ENCODE assay signal across 1 cellular context in genomic region chr11:68030318-68031135, GRCh38.
TF ChIP-seq lines count a peak whose summit lies in the region.

Gene NDUFS8, plus strand, starts transcription at chr11:68030681. Its CDS starts 1,471 bp downstream, at chr11:68032152.

TF ChIP-seq in HepG2, 621 proteins besides CTCF, POLR2A, EP300 and RAD21 (continued from another document and continues in another):
- TF ChIP-seq MXD3 (CRISPR knock-in tag; IDR thresholded peaks at IDR 0.05), result peak; percentile 49; the same call in 1 of the 2 replicates
- TF ChIP-seq ZNF598 (CRISPR knock-in tag; IDR thresholded peaks at IDR 0.05; ENCODE audit: borderline replicate concordance), result 0 out of 2 replicates have a peak, but pooled peaks have one; percentile 48
- no peak for TF ChIP-seq RFXAP (CRISPR knock-in tag; IDR thresholded peaks at IDR 0.05; ENCODE audit: borderline replicate concordance)
- TF ChIP-seq ZBTB3 (CRISPR knock-in tag; IDR thresholded peaks at IDR 0.05; ENCODE audit: borderline replicate concordance, low read depth), result no peak
- TF ChIP-seq ZNF12 (CRISPR knock-in tag; IDR thresholded peaks at IDR 0.05), result 0 out of 2 replicates have a peak, but pooled peaks have one; percentile 30
- no peak for TF ChIP-seq ATRX (CRISPR knock-in tag; IDR thresholded peaks at IDR 0.05; ENCODE audit: borderline replicate concordance)
- no peak for TF ChIP-seq ZBTB44 (CRISPR knock-in tag; IDR thresholded peaks at IDR 0.05)
- TF ChIP-seq ZNF746 (CRISPR knock-in tag; IDR thresholded peaks at IDR 0.05), result no peak
- TF ChIP-seq ZBTB38 (CRISPR knock-in tag; IDR thresholded peaks at IDR 0.05), result peak; percentile 12; the same call in 1 of the 2 replicates
- peak; percentile 58; the same call in 1 of the 2 replicates for TF ChIP-seq ZBTB26 (CRISPR knock-in tag; IDR thresholded peaks at IDR 0.05; ENCODE audit: borderline replicate concordance)
- TF ChIP-seq ZSCAN22 (CRISPR knock-in tag; IDR thresholded peaks at IDR 0.05), result peak; percentile 92
- TF ChIP-seq ZSCAN29 (CRISPR knock-in tag; conservative IDR thresholded peaks at IDR 0.05), result no peak
- no peak for TF ChIP-seq IRX3 (CRISPR knock-in tag; IDR thresholded peaks at IDR 0.05; ENCODE audit: borderline replicate concordance, low read depth)
- peak; percentile 16; the same call in 1 of the 2 replicates for TF ChIP-seq HES4 (CRISPR knock-in tag; IDR thresholded peaks at IDR 0.05; ENCODE audit: borderline replicate concordance)
- no peak for TF ChIP-seq ATF7 (IDR thresholded peaks at IDR 0.05)
- no peak for TF ChIP-seq ATF7 (CRISPR knock-in tag; IDR thresholded peaks at IDR 0.05)
- TF ChIP-seq ZNF839 (CRISPR knock-in tag; IDR thresholded peaks at IDR 0.05; ENCODE audit: borderline replicate concordance), result no peak
- no peak for TF ChIP-seq DZIP1 (CRISPR knock-in tag; IDR thresholded peaks at IDR 0.05)
- TF ChIP-seq ZNF343 (CRISPR knock-in tag; IDR thresholded peaks at IDR 0.05), result 0 out of 2 replicates have a peak, but pooled peaks have one; percentile 61
- no peak for TF ChIP-seq GPBP1L1 (CRISPR knock-in tag; IDR thresholded peaks at IDR 0.05)
- TF ChIP-seq NKX3-1 (CRISPR knock-in tag; IDR thresholded peaks at IDR 0.05), result no peak
- TF ChIP-seq ZNF703 (CRISPR knock-in tag; IDR thresholded peaks at IDR 0.05; ENCODE audit: borderline replicate concordance), result no peak
- TF ChIP-seq RBM22 (optimal IDR thresholded peaks at IDR 0.05; ENCODE audit: low read length), result no peak
- TF ChIP-seq RBM39 (IDR thresholded peaks at IDR 0.05; ENCODE audit: low read depth, low read length, poor library complexity, severe bottlenecking), result peak; percentile 75
- no peak for TF ChIP-seq ZNF549 (CRISPR knock-in tag; IDR thresholded peaks at IDR 0.05)
- TF ChIP-seq CSRNP2 (CRISPR knock-in tag; conservative IDR thresholded peaks at IDR 0.05; ENCODE audit: low read depth), result no peak
- TF ChIP-seq ZNF34 (CRISPR knock-in tag; IDR thresholded peaks at IDR 0.05; ENCODE audit: borderline replicate concordance), result no peak
- no peak for TF ChIP-seq EZH2 (conservative IDR thresholded peaks at IDR 0.05; ENCODE audit: low read depth, low read length)
- TF ChIP-seq SYNCRIP (IDR thresholded peaks at IDR 0.05; ENCODE audit: insufficient read depth, low read depth, low read length), result no peak
- TF ChIP-seq SATB2 (CRISPR knock-in tag; IDR thresholded peaks at IDR 0.05), result no peak
- TF ChIP-seq ZBTB33 (CRISPR knock-in tag; IDR thresholded peaks at IDR 0.05), result peak; percentile 5; the same call in 1 of the 2 replicates
- peak; percentile 31; the same call in 1 of the 2 replicates for TF ChIP-seq POGZ (CRISPR knock-in tag; IDR thresholded peaks at IDR 0.05)
- no peak for TF ChIP-seq CCDC6 (CRISPR knock-in tag; IDR thresholded peaks at IDR 0.05)
- no peak for TF ChIP-seq E2F5 (CRISPR knock-in tag; conservative IDR thresholded peaks at IDR 0.05)
- TF ChIP-seq TCF12 (IDR thresholded peaks at IDR 0.05), result no peak
- no peak for TF ChIP-seq TCF12 (CRISPR knock-in tag; IDR thresholded peaks at IDR 0.05)
- TF ChIP-seq YEATS4 (CRISPR knock-in tag; IDR thresholded peaks at IDR 0.05; ENCODE audit: borderline replicate concordance), result peak; percentile 62; the same call in 1 of the 2 replicates
- TF ChIP-seq GRHL1 (CRISPR knock-in tag; conservative IDR thresholded peaks at IDR 0.05), result no peak
- peak; percentile 78; the same call in 1 of the 2 replicates for TF ChIP-seq ZNF784 (CRISPR knock-in tag; IDR thresholded peaks at IDR 0.05; ENCODE audit: borderline replicate concordance)
- no peak for TF ChIP-seq KLF15 (CRISPR knock-in tag; IDR thresholded peaks at IDR 0.05; ENCODE audit: borderline replicate concordance)
- 0 out of 2 replicates have a peak, but pooled peaks have one; percentile 16 for TF ChIP-seq ZNF788 (CRISPR knock-in tag; IDR thresholded peaks at IDR 0.05; ENCODE audit: borderline replicate concordance)
- no peak for TF ChIP-seq ZNF362 (CRISPR knock-in tag; IDR thresholded peaks at IDR 0.05; ENCODE audit: borderline replicate concordance)
- TF ChIP-seq ZNF432 (CRISPR knock-in tag; IDR thresholded peaks at IDR 0.05; ENCODE audit: borderline replicate concordance), result no peak
- no peak for TF ChIP-seq ZSCAN20 (CRISPR knock-in tag; IDR thresholded peaks at IDR 0.05; ENCODE audit: borderline replicate concordance)
- TF ChIP-seq KDM4B (CRISPR knock-in tag; IDR thresholded peaks at IDR 0.05), result no peak
- 0 out of 2 replicates have a peak, but pooled peaks have one; percentile 5 for TF ChIP-seq KDM1A (CRISPR knock-in tag; IDR thresholded peaks at IDR 0.05)
- TF ChIP-seq ZMAT5 (CRISPR knock-in tag; IDR thresholded peaks at IDR 0.05; ENCODE audit: borderline replicate concordance, low read depth), result no peak
- peak; percentile 72 for TF ChIP-seq CREM (IDR thresholded peaks at IDR 0.05)
- no peak for TF ChIP-seq CREM (CRISPR knock-in tag; IDR thresholded peaks at IDR 0.05)
- no peak for TF ChIP-seq NFE2L1 (CRISPR knock-in tag; IDR thresholded peaks at IDR 0.05; ENCODE audit: borderline replicate concordance)
- TF ChIP-seq ZBTB21 (CRISPR knock-in tag; IDR thresholded peaks at IDR 0.05), result no peak
